In genomic region chr17:77295410-77295809, GRCh38 we compare ENCODE assay signal across 20 cellular contexts.
"Had no signal": no experiment of that assay in that cellular context is flagged by ENCODE, and none has a peak within 500 bp of the region (broad histone marks: within the 10 kb centered on the region; RNA-seq: fewer than 3 reads in every experiment).

No MANE protein-coding gene starts in this region.

- H3K27me3 Mint-ChIP-seq: dendritic cell treated with granulocyte-macrophage colony-stimulating factor and Interleukin-4, amounts not matched to agents 40 ng/mL and 50 ng/mL, for 4 days had no signal

- FAIRE-seq: colon had no signal

- H3K36me3 ChIP-seq: gastroesophageal sphincter, left ventricle myocardium inferior, lower lobe of right lung, neutrophil, sigmoid colon had no signal

- H3K4me3 Mint-ChIP-seq: dendritic cell treated with granulocyte-macrophage colony-stimulating factor and Interleukin-4, amounts not matched to agents 40 ng/mL and 50 ng/mL, for 4 days; effector memory CD8-positive, alpha-beta T cell; memory B cell; nephron progenitor cell had no signal

- H3K4me3 ChIP-seq: esophagus squamous epithelium, gastroesophageal sphincter, left ventricle myocardium inferior, lower lobe of right lung, sigmoid colon, skin epidermis had no signal

- H3K27ac ChIP-seq: epithelial cell of prostate, esophagus squamous epithelium, gastroesophageal sphincter, left ventricle myocardium inferior, lower lobe of right lung, neutrophil, sigmoid colon, skin epidermis had no signal

- DNase-seq: effector memory CD8-positive, alpha-beta T cell; esophagus squamous epithelium; foreskin fibroblast; glutamatergic neuron; islet precursor cell; left ventricle myocardium inferior; lower lobe of right lung; midbrain; nephron progenitor cell; sigmoid colon; stimulated activated CD4-positive, alpha-beta T cell treated with anti-CD3 and anti-CD28 coated beads, Interleukin-12 subunit alpha, Interleukin-12 subunit beta, amount 100 ng/mL, for 4 hours; stimulated activated naive CD4-positive, alpha-beta T cell treated with Interleukin-2 at 50 U/mL for 16 hours; trophoblast cell had no signal

- ATAC-seq: effector memory CD8-positive, alpha-beta T cell; gastroesophageal sphincter had no signal

- H3K9me3 Mint-ChIP-seq: dendritic cell treated with granulocyte-macrophage colony-stimulating factor and Interleukin-4, amounts not matched to agents 40 ng/mL and 50 ng/mL, for 4 days; effector memory CD8-positive, alpha-beta T cell; memory B cell had no signal

- H3K9me3 ChIP-seq: esophagus squamous epithelium, lower lobe of right lung, neutrophil had no signal

- H3K27ac Mint-ChIP-seq: effector memory CD8-positive, alpha-beta T cell; memory B cell; nephron progenitor cell had no signal

- H3K4me1 ChIP-seq: gastroesophageal sphincter, left ventricle myocardium inferior, lower lobe of right lung, sigmoid colon had no signal

- H3K27me3 ChIP-seq: esophagus squamous epithelium, gastroesophageal sphincter, neutrophil, sigmoid colon had no signal
